Comparison of ENCODE assay signal across 13 cellular contexts in the genomic region with DNA sequence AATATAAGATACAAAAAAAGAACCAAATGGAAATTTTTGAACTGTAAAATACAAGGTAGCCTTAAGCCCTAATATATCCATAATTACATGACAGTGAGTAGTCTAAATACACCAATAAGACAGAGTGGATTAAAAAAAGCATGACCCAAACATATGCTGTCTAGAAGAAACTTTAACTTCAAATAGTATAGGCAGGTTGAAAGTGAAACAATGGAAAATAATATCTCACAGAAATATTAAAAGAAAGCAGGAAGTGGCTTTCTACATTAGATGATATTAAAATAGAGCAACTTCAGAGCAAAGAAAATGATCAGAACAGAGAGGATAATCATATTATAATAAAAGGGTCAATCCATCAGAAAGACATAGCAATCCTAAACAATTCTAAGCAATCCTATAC. TPM values are rescaled to one million over a fixed set of nuclear protein-coding genes. Genes with fewer than 3 reads are reported as not detected.
DNase-seq lines count a peak whose midpoint lies in the region; ATAC-seq and TF ChIP-seq lines count a peak whose summit lies in the region.
"Had no signal": no experiment of that assay in that cellular context is flagged by ENCODE, and none has a peak within 500 bp of the region (broad histone marks: within the 10 kb centered on the region; RNA-seq: fewer than 3 reads in every experiment).

No MANE protein-coding gene starts in this region.

- H3K4me1 Mint-ChIP-seq in CD8-positive, alpha-beta memory T cell: peaks cover 47 to 59% (median 53%) of the 10 kb centered on the region in 3 donors
- H3K4me1 Mint-ChIP-seq in T-helper 1 cell treated with Interleukin-12 subunit alpha and Interleukin-12 subunit beta and Interleukin-4 antibody, amounts not matched to agents 30 μg/mL and 1 μg/mL, for 36 hours (ENCODE audit: low read depth): peaks cover 34% of the 10 kb centered on the region
- H3K4me1 Mint-ChIP-seq in memory B cell (peaks cover 19% of the 10 kb centered on the region), chondrocyte (ENCODE audit: low read depth) (peaks cover 10% of the 10 kb centered on the region)

- H3K36me3 ChIP-seq in CD8-positive, alpha-beta memory T cell (ENCODE audit: insufficient read depth, low read length): no peaks in the 10 kb centered on the region

- peak in 1 of 5 donors; percentile 7 for DNase-seq in CD8-positive, alpha-beta memory T cell
- DNase-seq in memory B cell (ENCODE audit: low spot score in 2 of 2) (no peak), chondrocyte (ENCODE audit: low spot score) (no peak), DMS53 (lab: John Stamatoyannopoulos, UW) (no peak), NOMO-1 treated with DMSO at 0.1 percent for 48 hours (lab: John Stamatoyannopoulos, UW; ENCODE audit: unreplicated experiment) (no peak), NCI-H1436 treated with DMSO at 0.1 percent for 48 hours (lab: John Stamatoyannopoulos, UW) (no peak)
- DNase-seq: C1 segment of cervical spinal cord; gastrocnemius medialis; HCEC 1CT; NCI-H1417 treated with DMSO at 0.1 percent for 48 hours; stimulated activated CD4-positive, alpha-beta T cell treated with anti-CD3 and anti-CD28 coated beads, Interleukin-4, amount 100 ng/mL, for 4 hours had no signal

- H3K36me3 Mint-ChIP-seq in CD8-positive, alpha-beta memory T cell: peaks cover 0 to 46% (median 16%) of the 10 kb centered on the region in 3 donors
- peaks cover 42% of the 10 kb centered on the region for H3K36me3 Mint-ChIP-seq in T-helper 1 cell treated with Interleukin-12 subunit alpha and Interleukin-12 subunit beta and Interleukin-4 antibody, amounts not matched to agents 30 μg/mL and 1 μg/mL, for 36 hours (ENCODE audit: low read depth)
- H3K36me3 Mint-ChIP-seq in memory B cell (peaks cover 18% of the 10 kb centered on the region), chondrocyte (ENCODE audit: low read depth) (peaks cover 18% of the 10 kb centered on the region)

- H3K27me3 ChIP-seq in CD8-positive, alpha-beta memory T cell (ENCODE audit: insufficient read depth, low read length, poor library complexity, severe bottlenecking): no peaks in the 10 kb centered on the region
- H3K27me3 ChIP-seq: gastrocnemius medialis had no signal

- peak overlapping the region; percentile 22 to 87 (median 74) for H3K27ac Mint-ChIP-seq in CD8-positive, alpha-beta memory T cell
- H3K27ac Mint-ChIP-seq in T-helper 1 cell treated with Interleukin-12 subunit alpha and Interleukin-12 subunit beta and Interleukin-4 antibody, amounts not matched to agents 30 μg/mL and 1 μg/mL, for 36 hours: peak overlapping the region; percentile 45
- H3K27ac Mint-ChIP-seq in memory B cell: peak overlapping the region; percentile 46
- no peak overlapping the region for H3K27ac Mint-ChIP-seq in chondrocyte (ENCODE audit: unreplicated experiment)

- POLR2A ChIA-PET in CD8-positive, alpha-beta memory T cell (lab: Charles Lee): interaction anchor here (0.8 kb wide), 1 partner anchor 31 kb away, joined by 6 read pairs; no protein-coding TSS in a partner anchor

- no peak overlapping the region for H3K27ac ChIP-seq in CD8-positive, alpha-beta memory T cell (ENCODE audit: low read depth, low read length)
- H3K27ac ChIP-seq: gastrocnemius medialis had no signal

- no peaks in the 10 kb centered on the region for H3K9me3 Mint-ChIP-seq in CD8-positive, alpha-beta memory T cell
- H3K9me3 Mint-ChIP-seq in T-helper 1 cell treated with Interleukin-12 subunit alpha and Interleukin-12 subunit beta and Interleukin-4 antibody, amounts not matched to agents 30 μg/mL and 1 μg/mL, for 36 hours: no peaks in the 10 kb centered on the region
- no peaks in the 10 kb centered on the region for H3K9me3 Mint-ChIP-seq in memory B cell
- peaks cover 9% of the 10 kb centered on the region for H3K9me3 Mint-ChIP-seq in chondrocyte (ENCODE audit: low read depth)

- no peaks in the 10 kb centered on the region for H3K9me3 ChIP-seq in CD8-positive, alpha-beta memory T cell (ENCODE audit: low read length)
- H3K9me3 ChIP-seq: gastrocnemius medialis had no signal

- CTCF ChIA-PET in CD8-positive, alpha-beta memory T cell (lab: Charles Lee): no interaction called here

- ATAC-seq in GM21786 (IDR thresholded peaks at IDR 0.05; ENCODE audit: unreplicated experiment) (peak; percentile 53), memory B cell (ENCODE audit: low read depth) (peak; percentile 56)
- ATAC-seq: gastrocnemius medialis had no signal

- H3K27me3 Mint-ChIP-seq in CD8-positive, alpha-beta memory T cell: peaks cover 0 to 1% of the 10 kb centered on the region in 2 donors
- no peaks in the 10 kb centered on the region for H3K27me3 Mint-ChIP-seq in T-helper 1 cell treated with Interleukin-12 subunit alpha and Interleukin-12 subunit beta and Interleukin-4 antibody, amounts not matched to agents 30 μg/mL and 1 μg/mL, for 36 hours (ENCODE audit: low read depth)
- H3K27me3 Mint-ChIP-seq in memory B cell (no peaks in the 10 kb centered on the region), chondrocyte (ENCODE audit: low read depth) (no peaks in the 10 kb centered on the region)

- H3K4me3 Mint-ChIP-seq in CD8-positive, alpha-beta memory T cell: peak overlapping the region in 6 of 7 donors; percentile 51 to 80 (median 56)
- peak overlapping the region; percentile 25 for H3K4me3 Mint-ChIP-seq in T-helper 1 cell treated with Interleukin-12 subunit alpha and Interleukin-12 subunit beta and Interleukin-4 antibody, amounts not matched to agents 30 μg/mL and 1 μg/mL, for 36 hours
- H3K4me3 Mint-ChIP-seq in memory B cell (peak overlapping the region; percentile 4), chondrocyte (ENCODE audit: unreplicated experiment) (no peak overlapping the region)

- H3K4me3 ChIP-seq in CD8-positive, alpha-beta memory T cell (ENCODE audit: low read length): no peak overlapping the region
- H3K4me3 ChIP-seq: gastrocnemius medialis had no signal

- TF ChIP-seq CTCF in chondrocyte (IDR thresholded peaks at IDR 0.05): no peak

- peaks cover 12% of the 10 kb centered on the region for H3K4me1 ChIP-seq in CD8-positive, alpha-beta memory T cell (ENCODE audit: insufficient read depth, low read length)

RNA-seq across cellular contexts. Expression of a gene that starts 21.8 kb away (rescaled TPM):
- 10 to 100 TPM; 84.2 to 84.8 TPM for total RNA-seq in CD8-positive, alpha-beta memory T cell
- 27.6 TPM for polyA plus RNA-seq in CD8-positive, alpha-beta memory T cell
- 35.8 to 38.9 TPM (median 37.9 TPM) in 3 replicates for total RNA-seq in chondrocyte

RNA-seq across cellular contexts. Expression of a gene that starts 39.1 kb away (rescaled TPM):
- 1 to 10 TPM; 2.4 to 2.9 TPM for total RNA-seq in CD8-positive, alpha-beta memory T cell
- polyA plus RNA-seq in CD8-positive, alpha-beta memory T cell: 1.1 TPM
- 5.7 to 20.1 TPM (median 7.2 TPM) in 3 replicates for total RNA-seq in chondrocyte
